ENCODE assay signal across 29 cellular contexts in genomic region chr9:94644543-94644942, GRCh38. TPM values are rescaled to one million over a fixed set of nuclear protein-coding genes. Genes with fewer than 3 reads are reported as not detected.
"Had no signal": no experiment of that assay in that cellular context is flagged by ENCODE, and none has a peak within 500 bp of the region (broad histone marks: within the 10 kb centered on the region; RNA-seq: fewer than 3 reads in every experiment).

No MANE protein-coding gene starts in this region.

- H3K4me1 ChIP-seq: prostate gland had no signal

- H3K27me3 ChIP-seq: hepatocyte, thyroid gland, upper lobe of right lung had no signal

- H3K27ac ChIP-seq: cardiac muscle cell, foreskin keratinocyte, hepatocyte, lower lobe of right lung, prostate gland, skin epidermis, thyroid gland, upper lobe of right lung, VCaP had no signal

- H3K4me3 ChIP-seq: cardiac muscle cell, hepatocyte, lower lobe of right lung, prostate gland, skin epidermis, thyroid gland, upper lobe of right lung had no signal

- H3K9me3 ChIP-seq: lower lobe of right lung, prostate gland, thyroid gland, upper lobe of right lung had no signal

- H3K4me3 Mint-ChIP-seq: activated CD4-positive, alpha-beta T cell treated with anti-CD3 and anti-CD28 coated beads, Interleukin-2, amount 10 ng/mL, durations not matched to agents 7 days and 5 days; activated CD8-positive, alpha-beta memory T cell treated with anti-CD3 and anti-CD28 coated beads, Interleukin-2, amount 10 ng/mL, durations not matched to agents 7 days and 5 days; activated CD8-positive, alpha-beta T cell treated with anti-CD3 and anti-CD28 coated beads for 36 hours; activated naive CD8-positive, alpha-beta T cell treated with anti-CD3 and anti-CD28 coated beads, Interleukin-2, amount 50 U/mL, for 24 hours; dendritic cell treated with granulocyte-macrophage colony-stimulating factor and Interleukin-4, amounts not matched to agents 40 ng/mL and 50 ng/mL, for 4 days; natural killer cell; stimulated activated naive CD8-positive, alpha-beta T cell treated with anti-CD3 and anti-CD28 coated beads, Interleukin-15, Interleukin-2, amounts not matched to agents 100 ng/mL and 50 ng/mL, for 24 hours had no signal

- H3K36me3 ChIP-seq: cardiac muscle cell, lower lobe of right lung, prostate gland, thyroid gland, upper lobe of right lung had no signal

- H3K36me3 Mint-ChIP-seq: activated CD8-positive, alpha-beta memory T cell treated with anti-CD3 and anti-CD28 coated beads, Interleukin-2, amount 10 ng/mL, durations not matched to agents 7 days and 5 days; natural killer cell had no signal

- ATAC-seq: activated CD4-positive, CD25-positive, alpha-beta regulatory T cell treated with anti-CD3 and anti-CD28 coated beads, Interleukin-2, amount 50 U/mL, for 24 hours; activated CD8-positive, alpha-beta memory T cell treated with anti-CD3 and anti-CD28 coated beads, Interleukin-2, amount 10 ng/mL, durations not matched to agents 7 days and 5 days; activated CD8-positive, alpha-beta T cell treated with anti-CD3 and anti-CD28 coated beads for 36 hours; activated naive CD8-positive, alpha-beta T cell treated with anti-CD3 and anti-CD28 coated beads, Interleukin-2, amount 50 U/mL, for 24 hours; foreskin keratinocyte; lower lobe of right lung; natural killer cell; upper lobe of right lung had no signal

- DNase-seq: activated CD4-positive, alpha-beta T cell treated with anti-CD3 and anti-CD28 coated beads, Interleukin-2, amount 10 ng/mL, durations not matched to agents 7 days and 5 days; activated CD8-positive, alpha-beta memory T cell treated with anti-CD3 and anti-CD28 coated beads, Interleukin-2, amount 10 ng/mL, durations not matched to agents 7 days and 5 days; activated CD8-positive, alpha-beta T cell treated with anti-CD3 and anti-CD28 coated beads for 36 hours; activated effector memory CD4-positive, alpha-beta T cell treated with anti-CD3 and anti-CD28 coated beads, Interleukin-2, amount 50 U/mL, for 16 hours; activated naive CD4-positive, alpha-beta T cell treated with anti-CD3 and anti-CD28 coated beads, Interleukin-2, amount 50 U/mL, for 16 hours; activated naive CD8-positive, alpha-beta T cell treated with anti-CD3 and anti-CD28 coated beads, Interleukin-2, amount 50 U/mL, for 24 hours; activated T-cell treated with anti-CD3 and anti-CD28 coated beads for 4 hours; effector CD8-positive, alpha-beta T cell; erythroblast; foreskin keratinocyte; lower lobe of right lung; natural killer cell; stimulated activated CD4-positive, alpha-beta T cell treated with anti-CD3 and anti-CD28 coated beads, Interleukin-1b, Interleukin-23, amount 100 ng/mL, for 48 hours; substantia nigra; T-helper 2 cell; thyroid gland; upper lobe of right lung had no signal

- H3K9me3 Mint-ChIP-seq: activated CD4-positive, alpha-beta T cell treated with anti-CD3 and anti-CD28 coated beads, Interleukin-2, amount 10 ng/mL, durations not matched to agents 7 days and 5 days; activated CD8-positive, alpha-beta T cell treated with anti-CD3 and anti-CD28 coated beads for 36 hours; activated naive CD8-positive, alpha-beta T cell treated with anti-CD3 and anti-CD28 coated beads, Interleukin-2, amount 50 U/mL, for 24 hours; dendritic cell treated with granulocyte-macrophage colony-stimulating factor and Interleukin-4, amounts not matched to agents 40 ng/mL and 50 ng/mL, for 4 days; natural killer cell; stimulated activated naive CD8-positive, alpha-beta T cell treated with anti-CD3 and anti-CD28 coated beads, Interleukin-15, Interleukin-2, amounts not matched to agents 100 ng/mL and 50 ng/mL, for 24 hours had no signal

- H3K27ac Mint-ChIP-seq: activated CD4-positive, alpha-beta T cell treated with anti-CD3 and anti-CD28 coated beads, Interleukin-2, amount 10 ng/mL, durations not matched to agents 7 days and 5 days; activated CD8-positive, alpha-beta memory T cell treated with anti-CD3 and anti-CD28 coated beads, Interleukin-2, amount 10 ng/mL, durations not matched to agents 7 days and 5 days; activated CD8-positive, alpha-beta T cell treated with anti-CD3 and anti-CD28 coated beads for 36 hours; activated naive CD8-positive, alpha-beta T cell treated with anti-CD3 and anti-CD28 coated beads, Interleukin-2, amount 50 U/mL, for 24 hours; dendritic cell treated with granulocyte-macrophage colony-stimulating factor and Interleukin-4, amounts not matched to agents 40 ng/mL and 50 ng/mL, for 4 days; natural killer cell; stimulated activated naive CD8-positive, alpha-beta T cell treated with anti-CD3 and anti-CD28 coated beads, Interleukin-15, Interleukin-2, amounts not matched to agents 100 ng/mL and 50 ng/mL, for 24 hours had no signal

- H3K27me3 Mint-ChIP-seq: activated CD8-positive, alpha-beta T cell treated with anti-CD3 and anti-CD28 coated beads for 36 hours; dendritic cell treated with granulocyte-macrophage colony-stimulating factor and Interleukin-4, amounts not matched to agents 40 ng/mL and 50 ng/mL, for 4 days; stimulated activated naive CD8-positive, alpha-beta T cell treated with anti-CD3 and anti-CD28 coated beads, Interleukin-15, Interleukin-2, amounts not matched to agents 100 ng/mL and 50 ng/mL, for 24 hours had no signal

RNA-seq across cellular contexts. Expression of gene FBP1, which starts 5.2 kb away (rescaled TPM):
- total RNA-seq: fibroblast of lung, foreskin keratinocyte, osteocyte had no signal
- polyA plus RNA-seq: fibroblast of lung, foreskin keratinocyte had no signal

RNA-seq across cellular contexts. Expression of gene FBP2, which starts 50.9 kb away (rescaled TPM):
- total RNA-seq: activated CD4-positive, alpha-beta T cell treated with anti-CD3 and anti-CD28 coated beads, Interleukin-2, amount 10 ng/mL, durations not matched to agents 7 days and 5 days; activated CD8-positive, alpha-beta memory T cell treated with anti-CD3 and anti-CD28 coated beads, Interleukin-2, amount 10 ng/mL, durations not matched to agents 7 days and 5 days; activated CD8-positive, alpha-beta T cell treated with anti-CD3 and anti-CD28 coated beads for 36 hours; cardiac muscle cell; fibroblast of lung; foreskin keratinocyte; glomerular endothelial cell; lower lobe of right lung; mesenteric fat pad; natural killer cell; osteocyte; thyroid gland; upper lobe of right lung had no signal
- polyA plus RNA-seq: fibroblast of lung, foreskin keratinocyte had no signal
